ENCODE assay signal across 31 cellular contexts in genomic region chr1:108860190-108860907, GRCh38. TPM values are rescaled to one million over a fixed set of nuclear protein-coding genes. Genes with fewer than 3 reads are reported as not detected.
"Had no signal": no experiment of that assay in that cellular context is flagged by ENCODE, and none has a peak within 500 bp of the region (broad histone marks: within the 10 kb centered on the region; RNA-seq: fewer than 3 reads in every experiment).

No MANE protein-coding gene starts in this region.

- H3K4me2 ChIP-seq: smooth muscle cell had no signal

- FAIRE-seq: pancreas had no signal

- H3K9me3 ChIP-seq: neutrophil, pancreas, psoas muscle, spleen, suprapubic skin, testis, tibial artery, transverse colon, upper lobe of right lung, uterus had no signal

- DNase-seq: naive thymus-derived CD8-positive, alpha-beta T cell; nephron progenitor cell; nucleus accumbens; pancreas; posterior cingulate gyrus; psoas muscle; right cardiac atrium; spleen; stimulated activated CD4-positive, alpha-beta T cell treated with anti-CD3 and anti-CD28 coated beads, Interleukin-12 subunit alpha, Interleukin-12 subunit beta, amount 100 ng/mL, for 4 hours; stimulated activated CD4-positive, alpha-beta T cell treated with anti-CD3 and anti-CD28 coated beads, Interleukin-1b, Interleukin-23, amount 100 ng/mL, for 48 hours; stimulated activated CD4-positive, alpha-beta T cell treated with anti-CD3 and anti-CD28 coated beads, Interleukin-4, amount 100 ng/mL, for 1 hour; stimulated activated CD4-positive, alpha-beta T cell treated with anti-CD3 and anti-CD28 coated beads, Interleukin-4, amount 100 ng/mL, for 4 hours; stimulated activated CD8-positive, alpha-beta memory T cell treated with anti-CD3 and anti-CD28 coated beads, Interleukin-4, amount 100 ng/mL, for 48 hours; stimulated activated naive CD4-positive, alpha-beta T cell; stimulated activated naive CD8-positive, alpha-beta T cell treated with anti-CD3 and anti-CD28 coated beads, Interleukin-15, amount 100 ng/mL, for 72 hours; stimulated activated naive CD8-positive, alpha-beta T cell treated with anti-CD3 and anti-CD28 coated beads, Interleukin-15, Interleukin-2, amounts not matched to agents 100 U/mL and 50 U/mL, for 24 hours; substantia nigra; testis; tibial artery; transverse colon; upper lobe of right lung; uterus had no signal

- H3K4me3 ChIP-seq: pancreas, psoas muscle, skin epidermis, smooth muscle cell, spleen, suprapubic skin, testis, tibial artery, transverse colon, upper lobe of right lung, uterus had no signal

- ATAC-seq: naive thymus-derived CD8-positive, alpha-beta T cell; natural killer cell treated with Interleukin-12 subunit alpha and Interleukin-12 subunit beta and Interleukin-15 and Interleukin-18, amount 100 ng/mL, for 72 hours; pancreas; psoas muscle; right cardiac atrium; sciatic nerve; stimulated activated memory B cell treated with anti-CD40 and anti-IgM and Interleukin-4, amounts not matched to agents 10 μg/mL and 1 μg/mL and 100 μg/mL, for 72 hours; stimulated activated naive CD8-positive, alpha-beta T cell treated with anti-CD3 and anti-CD28 coated beads, Interleukin-15, amount 100 ng/mL, for 72 hours; stimulated activated naive CD8-positive, alpha-beta T cell treated with anti-CD3 and anti-CD28 coated beads, Interleukin-15, Interleukin-2, amounts not matched to agents 100 U/mL and 50 U/mL, for 24 hours; upper lobe of right lung had no signal

- H3K27ac ChIP-seq: neutrophil, pancreas, psoas muscle, skin epidermis, spleen, suprapubic skin, testis, tibial artery, transverse colon, upper lobe of right lung, uterus had no signal

- H3K4me1 ChIP-seq: pancreas, suprapubic skin, testis, tibial artery, transverse colon, upper lobe of right lung, uterus had no signal

- H3K27me3 ChIP-seq: neutrophil, suprapubic skin, testis, tibial artery, transverse colon, upper lobe of right lung, uterus had no signal

- H3K36me3 ChIP-seq: neutrophil, pancreas, spleen, suprapubic skin, tibial artery, transverse colon, upper lobe of right lung, uterus had no signal

RNA-seq across cellular contexts. Expression of gene AKNAD1, which starts 3.5 kb away (rescaled TPM):
- total RNA-seq: naive thymus-derived CD8-positive, alpha-beta T cell; natural killer cell treated with Interleukin-12 subunit alpha and Interleukin-12 subunit beta and Interleukin-15 and Interleukin-18, amount 100 ng/mL, for 72 hours; pancreas; progenitor cell of endocrine pancreas; renal cortical epithelial cell; right cardiac atrium; smooth muscle cell; spleen; transverse colon had no signal
- polyA plus RNA-seq: naive thymus-derived CD8-positive, alpha-beta T cell; right cardiac atrium had no signal
